ENCODE assay signal across 15 cellular contexts in the genomic region with DNA sequence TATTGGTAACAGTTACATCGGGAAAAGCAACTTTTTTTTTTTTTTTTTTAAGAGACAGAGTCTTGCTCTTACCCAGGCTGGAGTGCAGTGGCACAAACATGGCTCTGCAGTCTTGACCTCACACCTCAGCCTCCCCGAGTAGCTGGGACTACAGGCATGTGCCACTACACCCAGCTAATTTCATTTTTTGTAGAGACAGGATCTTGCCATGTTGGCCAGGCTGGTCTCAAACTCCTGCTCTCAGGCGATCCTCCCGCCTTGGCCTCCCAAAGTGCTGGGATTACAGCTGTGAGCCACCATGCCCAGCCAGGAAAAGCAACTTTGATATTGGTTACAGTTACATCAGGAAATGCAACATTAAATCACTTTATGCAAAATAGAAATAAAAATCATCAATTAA. TPM values are rescaled to one million over a fixed set of nuclear protein-coding genes. Genes with fewer than 3 reads are reported as not detected.
A peak's percentile ranks its signal among the peaks of the same experiment; 100 is the strongest.
DNase-seq lines count a peak whose midpoint lies in the region; ATAC-seq, FAIRE-seq and TF ChIP-seq lines count a peak whose summit lies in the region.
"Had no signal": no experiment of that assay in that cellular context is flagged by ENCODE, and none has a peak within 500 bp of the region (broad histone marks: within the 10 kb centered on the region; RNA-seq: fewer than 3 reads in every experiment).

No MANE protein-coding gene starts in this region.

- no peak overlapping the region for H3K27ac ChIP-seq in HepG2 (ENCODE audit: extremely low read length, insufficient read depth, low read length)
- H3K27ac ChIP-seq in right lobe of liver, result no peak overlapping the region
- H3K27ac ChIP-seq: BLaER1 treated with 17β-estradiol and CSF1 and Interleukin-3, amounts not matched to agents 10 nM and 100 nM had no signal

- no peak for TF ChIP-seq CTCF in HepG2 (CRISPR knock-in tag; IDR thresholded peaks at IDR 0.05)
- TF ChIP-seq CTCF in right lobe of liver (IDR thresholded peaks at IDR 0.05), result no peak
- no peak for TF ChIP-seq CTCF in neural crest cell (conservative IDR thresholded peaks at IDR 0.05)

- no peak overlapping the region for H3K4me2 ChIP-seq in HepG2 (ENCODE audit: low read depth, low read length)
- H3K4me2 ChIP-seq: GM23338 had no signal

- TF ChIP-seq EP300 in HepG2 (IDR thresholded peaks at IDR 0.05; ENCODE audit: low read depth in 2 of 2, low read length in 2 of 2) (no peak), HepG2 (CRISPR knock-in tag; IDR thresholded peaks at IDR 0.05; ENCODE audit: borderline replicate concordance) (no peak)

- no peaks in the 10 kb centered on the region; a peak in 1 of 5 replicates for H3K27me3 ChIP-seq in HepG2 (ENCODE audit: control insufficient read depth in 1 of 2, insufficient read depth in 2 of 2, low read length in 2 of 2)
- no peaks in the 10 kb centered on the region for H3K27me3 ChIP-seq in right lobe of liver
- H3K27me3 ChIP-seq: BLaER1 treated with 17β-estradiol and CSF1 and Interleukin-3, amounts not matched to agents 10 nM and 100 nM had no signal

- in situ Hi-C loops in HepG2 (cut with HindIII; ENCODE audit: extremely low pct_ligation_motif_present, low pct_unique_long_range_greater_than_20kb), result no loop called here

- BruUV-seq in HepG2 (replicated peaks; lab: Mats Ljungman, UMichigan), result no TSS peak

- peaks cover 66% of the 10 kb centered on the region for H3K4me1 Mint-ChIP-seq in activated CD4-positive, alpha-beta memory T cell treated with anti-CD3 and anti-CD28 coated beads, Interleukin-2, amount 10 ng/mL, durations not matched to agents 7 days and 5 days
- H3K4me1 Mint-ChIP-seq in activated CD4-positive, alpha-beta memory T cell treated with anti-CD3 and anti-CD28 coated beads for 36 hours (ENCODE audit: low read depth), result peaks cover 62% of the 10 kb centered on the region
- peaks cover 22% of the 10 kb centered on the region for H3K4me1 Mint-ChIP-seq in neural crest cell

- H3K9me3 ChIP-seq in HepG2 (ENCODE audit: low read length) (no peaks in the 10 kb centered on the region), right lobe of liver (no peaks in the 10 kb centered on the region)
- H3K9me3 ChIP-seq: BLaER1 treated with 17β-estradiol and CSF1 and Interleukin-3, amounts not matched to agents 10 nM and 100 nM had no signal

- no peak for FAIRE-seq in HepG2 (lab: Jason Lieb, UNC)
- FAIRE-seq: GM18507 had no signal

- H3K4me1 ChIP-seq in HepG2 (ENCODE audit: insufficient read depth, low read length) (peaks cover 41% of the 10 kb centered on the region), right lobe of liver (peaks cover 0 to 5% (median 0%) of the 10 kb centered on the region in 4 donors)

- H3K9ac ChIP-seq in HepG2 (ENCODE audit: insufficient read depth, low read depth, low read length), result no peak overlapping the region
- H3K9ac ChIP-seq: BLaER1 treated with 17β-estradiol and CSF1 and Interleukin-3, amounts not matched to agents 10 nM and 100 nM had no signal

- CTCF ChIA-PET in activated CD4-positive, alpha-beta memory T cell treated with anti-CD3 and anti-CD28 coated beads, Interleukin-2, amount 10 ng/mL, durations not matched to agents 7 days and 5 days (lab: Charles Lee), result no interaction called here
- CTCF ChIA-PET in activated CD4-positive, alpha-beta memory T cell treated with anti-CD3 and anti-CD28 coated beads for 36 hours (lab: Charles Lee), result interaction anchor here (0.6 kb wide), 1 partner anchor 70 kb away, joined by 3 read pairs; no protein-coding TSS in a partner anchor
- CTCF ChIA-PET in HepG2 (lab: Yijun Ruan, JAX; ENCODE audit: low intra/inter-chr PET ratio, low total read pairs), result no interaction called here

- 80% methylated on average over 4 of the region's 4 CpGs for WGBS in HepG2 (ENCODE audit: low lambda C conversion rate)
- 83% methylated on average over 3 of the region's 4 CpGs for WGBS in right lobe of liver (ENCODE audit: insufficient coverage, low coverage, low lambda C conversion rate, missing lambda C conversion rate)

- no peak overlapping the region for H3K4me3 Mint-ChIP-seq in activated CD4-positive, alpha-beta memory T cell treated with anti-CD3 and anti-CD28 coated beads, Interleukin-2, amount 10 ng/mL, durations not matched to agents 7 days and 5 days
- no peak overlapping the region for H3K4me3 Mint-ChIP-seq in activated CD4-positive, alpha-beta memory T cell treated with anti-CD3 and anti-CD28 coated beads for 36 hours
- H3K4me3 Mint-ChIP-seq in neural crest cell, result peak overlapping the region; percentile 27
- H3K4me3 Mint-ChIP-seq: GM23338 had no signal

- no peaks in the 10 kb centered on the region for H4K20me1 ChIP-seq in HepG2 (ENCODE audit: insufficient read depth, low read length)

- no peak for TF ChIP-seq POLR2A in HepG2 (IDR thresholded peaks at IDR 0.05; ENCODE audit: insufficient read depth in 1 of 2, low read depth in 2 of 2, low read length in 2 of 2)
- TF ChIP-seq POLR2A in right lobe of liver (IDR thresholded peaks at IDR 0.05), result no peak

- intact Hi-C loops in activated CD4-positive, alpha-beta memory T cell treated with anti-CD3 and anti-CD28 coated beads for 36 hours (cut with micrococcal nuclease), result loop anchor here (1.0 kb wide), 1 partner anchor 12 kb away; no protein-coding TSS in a partner anchor
- intact Hi-C loops in HepG2 (cut with micrococcal nuclease; ENCODE audit: unreplicated experiment), result no loop called here
- intact Hi-C loops in right lobe of liver (cut with DNase I), result no loop called here

- no peaks in the 10 kb centered on the region for H3K9me3 Mint-ChIP-seq in activated CD4-positive, alpha-beta memory T cell treated with anti-CD3 and anti-CD28 coated beads, Interleukin-2, amount 10 ng/mL, durations not matched to agents 7 days and 5 days
- H3K9me3 Mint-ChIP-seq in activated CD4-positive, alpha-beta memory T cell treated with anti-CD3 and anti-CD28 coated beads for 36 hours, result no peaks in the 10 kb centered on the region
- no peaks in the 10 kb centered on the region for H3K9me3 Mint-ChIP-seq in neural crest cell
- H3K9me3 Mint-ChIP-seq: GM23338 had no signal

- peak overlapping the region; percentile 8 for H3K27ac Mint-ChIP-seq in activated CD4-positive, alpha-beta memory T cell treated with anti-CD3 and anti-CD28 coated beads, Interleukin-2, amount 10 ng/mL, durations not matched to agents 7 days and 5 days
- H3K27ac Mint-ChIP-seq in activated CD4-positive, alpha-beta memory T cell treated with anti-CD3 and anti-CD28 coated beads for 36 hours, result no peak overlapping the region
- H3K27ac Mint-ChIP-seq in neural crest cell (ENCODE audit: unreplicated experiment), result no peak overlapping the region
- H3K27ac Mint-ChIP-seq: GM23338 had no signal

- H3K79me2 ChIP-seq in HepG2 (ENCODE audit: insufficient read depth, low read length), result peaks cover 47% of the 10 kb centered on the region

- H3K4me3 ChIP-seq in HepG2 (replicated peaks in 1 of 3; ENCODE audit: insufficient read depth in 1 of 3, low read depth in 2 of 3, low read length in 3 of 3), result no peak overlapping the region
- H3K4me3 ChIP-seq in right lobe of liver, result no peak overlapping the region
- H3K4me3 ChIP-seq: BLaER1 treated with 17β-estradiol and CSF1 and Interleukin-3, amounts not matched to agents 10 nM and 100 nM; GM23338 had no signal

- POLR2A ChIA-PET in activated CD4-positive, alpha-beta memory T cell treated with anti-CD3 and anti-CD28 coated beads, Interleukin-2, amount 10 ng/mL, durations not matched to agents 7 days and 5 days (lab: Charles Lee), result no interaction called here
- POLR2A ChIA-PET in activated CD4-positive, alpha-beta memory T cell treated with anti-CD3 and anti-CD28 coated beads for 36 hours (lab: Charles Lee), result interaction anchor here (1.1 kb wide), 1 partner anchor 48 kb away, joined by 3 read pairs; no protein-coding TSS in a partner anchor
- POLR2A ChIA-PET in HepG2 (lab: Yijun Ruan, JAX), result no interaction called here

- peaks cover 60% of the 10 kb centered on the region for H3K36me3 Mint-ChIP-seq in activated CD4-positive, alpha-beta memory T cell treated with anti-CD3 and anti-CD28 coated beads, Interleukin-2, amount 10 ng/mL, durations not matched to agents 7 days and 5 days (ENCODE audit: low read depth)
- H3K36me3 Mint-ChIP-seq in activated CD4-positive, alpha-beta memory T cell treated with anti-CD3 and anti-CD28 coated beads for 36 hours, result peaks cover 35% of the 10 kb centered on the region
- H3K36me3 Mint-ChIP-seq in neural crest cell (ENCODE audit: low read depth), result peaks cover 2% of the 10 kb centered on the region

- no peak for DNase-seq in activated CD4-positive, alpha-beta memory T cell treated with anti-CD3 and anti-CD28 coated beads, Interleukin-2, amount 10 ng/mL, durations not matched to agents 7 days and 5 days
- no peak for DNase-seq in activated CD4-positive, alpha-beta memory T cell treated with anti-CD3 and anti-CD28 coated beads for 36 hours
- DNase-seq in HepG2 (ENCODE audit: low spot score) (no peak), right lobe of liver (no peak), neural crest cell (ENCODE audit: low read depth, low spot score) (no peak), NOMO-1 (lab: John Stamatoyannopoulos, UW; ENCODE audit: unreplicated experiment in 2 of 2) (no peak), Kasumi-1 (lab: John Stamatoyannopoulos, UW) (no peak)
- DNase-seq: ACHN, DMS53, GF-D8, H7 had no signal

- ATAC-seq in HepG2 (no peak), right lobe of liver (no peak)
- ATAC-seq: GM23338 had no signal

- H3K27me3 Mint-ChIP-seq in activated CD4-positive, alpha-beta memory T cell treated with anti-CD3 and anti-CD28 coated beads, Interleukin-2, amount 10 ng/mL, durations not matched to agents 7 days and 5 days, result no peaks in the 10 kb centered on the region
- no peaks in the 10 kb centered on the region for H3K27me3 Mint-ChIP-seq in activated CD4-positive, alpha-beta memory T cell treated with anti-CD3 and anti-CD28 coated beads for 36 hours
- H3K27me3 Mint-ChIP-seq in neural crest cell (ENCODE audit: low read depth), result no peaks in the 10 kb centered on the region
- H3K27me3 Mint-ChIP-seq: CD4-positive, CD25-positive, alpha-beta regulatory T cell had no signal

- no peak for TF ChIP-seq RAD21 in HepG2 (CRISPR knock-in tag; IDR thresholded peaks at IDR 0.05)

- H2AFZ ChIP-seq in HepG2 (ENCODE audit: low read length), result no peak overlapping the region
- H2AFZ ChIP-seq: GM23338 had no signal

- H3K36me3 ChIP-seq in HepG2 (replicated peaks in 1 of 2; ENCODE audit: control insufficient read depth in 1 of 2, insufficient read depth in 2 of 2, low read length in 2 of 2), result peaks cover 0 to 14% of the 10 kb centered on the region in 2 experiments; a peak in 3 of 5 replicates
- H3K36me3 ChIP-seq in right lobe of liver, result no peaks in the 10 kb centered on the region

RNA-seq across cellular contexts. Expression of a gene that starts 4.6 kb away (rescaled TPM):
- total RNA-seq in activated CD4-positive, alpha-beta memory T cell treated with anti-CD3 and anti-CD28 coated beads, Interleukin-2, amount 10 ng/mL, durations not matched to agents 7 days and 5 days, result 100 to 1,000 TPM; 112 to 119 TPM
- total RNA-seq in activated CD4-positive, alpha-beta memory T cell treated with anti-CD3 and anti-CD28 coated beads for 36 hours, result 100 to 1,000 TPM; 136 to 142 TPM
- total RNA-seq in HepG2 (2016; rRNA removed; fragmentation: Illumina TruSeq; extraction: Trizol) (108 and 125 TPM in 2 replicates), right lobe of liver (10 to 100 TPM in 5 of 6 experiments, 1 to 10 TPM in 1; 9.6 to 28.5 (median 20.8) TPM), neural crest cell (59.3 and 61.2 TPM in 2 replicates)
- 430 and 468 TPM in 2 replicates for total RNA-seq in HepG2 (2016; cell fraction: cytosol; rRNA removed; fragmentation: Illumina TruSeq; extraction: Trizol; ENCODE audit: low read depth)
- 111 and 112 TPM in 2 replicates for total RNA-seq in HepG2 (2016; cell fraction: insoluble cytoplasmic fraction; rRNA removed; fragmentation: Illumina TruSeq; extraction: Trizol)
- 377 and 404 TPM in 2 replicates for total RNA-seq in HepG2 (2016; cell fraction: membrane; rRNA removed; fragmentation: Illumina TruSeq; extraction: Trizol)
- 50.0 and 51.9 TPM in 2 replicates for total RNA-seq in HepG2 (2016; cell fraction: nucleus; rRNA removed; fragmentation: Illumina TruSeq; extraction: Trizol)
- 83.6 and 106 TPM in 2 replicates for polyA plus RNA-seq in HepG2 (2011; rRNA removed)
- 45.2 and 54.1 TPM in 2 replicates for polyA plus RNA-seq in HepG2 (2011; cell fraction: cytosol; rRNA removed)
- 41.6 and 57.5 TPM in 2 replicates for polyA plus RNA-seq in HepG2 (2011; cell fraction: nucleus; rRNA removed)
- polyA plus RNA-seq in HepG2 (2012), result 89.6 and 111 TPM in 2 replicates
- polyA plus RNA-seq in HepG2 (2016; cell fraction: cytosol; fragmentation: Illumina TruSeq; extraction: Trizol; ENCODE audit: low read depth), result 797 and 956 TPM in 2 replicates
- 170 and 179 TPM in 2 replicates for polyA plus RNA-seq in HepG2 (2016; cell fraction: insoluble cytoplasmic fraction; fragmentation: Illumina TruSeq; extraction: Trizol; ENCODE audit: low read depth)
- 570 and 618 TPM in 2 replicates for polyA plus RNA-seq in HepG2 (2016; cell fraction: membrane; fragmentation: Illumina TruSeq; extraction: Trizol; ENCODE audit: low read depth)
- 135 and 136 TPM in 2 replicates for polyA plus RNA-seq in HepG2 (2016; cell fraction: nucleus; fragmentation: Illumina TruSeq; extraction: Trizol; ENCODE audit: insufficient read depth, low read depth)
- 13.3 and 35.9 TPM in 2 replicates for polyA minus RNA-seq in HepG2 (2011; rRNA and poly(A)+ RNA removed; ENCODE audit: low replicate concordance)
- 17.3 and 20.8 TPM in 2 replicates for polyA minus RNA-seq in HepG2 (2011; cell fraction: cytosol; rRNA and poly(A)+ RNA removed)
- polyA minus RNA-seq in HepG2 (2011; cell fraction: nucleus; rRNA and poly(A)+ RNA removed), result 21.0 and 23.9 TPM in 2 replicates

RNA-seq across cellular contexts. Expression of a gene that starts 4.7 kb away (rescaled TPM):
- total RNA-seq in activated CD4-positive, alpha-beta memory T cell treated with anti-CD3 and anti-CD28 coated beads, Interleukin-2, amount 10 ng/mL, durations not matched to agents 7 days and 5 days, result 10 to 100 TPM; 49.7 to 51.7 TPM
- total RNA-seq in activated CD4-positive, alpha-beta memory T cell treated with anti-CD3 and anti-CD28 coated beads for 36 hours, result 10 to 100 TPM; 77.5 to 78.1 TPM
- total RNA-seq in HepG2 (2016; rRNA removed; fragmentation: Illumina TruSeq; extraction: Trizol) (93.0 and 128 TPM in 2 replicates), right lobe of liver (10 to 100 TPM; 10.6 to 21.2 (median 11.7) TPM), neural crest cell (84.8 and 86.4 TPM in 2 replicates)
- total RNA-seq in HepG2 (2016; cell fraction: cytosol; rRNA removed; fragmentation: Illumina TruSeq; extraction: Trizol; ENCODE audit: low read depth), result 24.5 and 26.5 TPM in 2 replicates
- total RNA-seq in HepG2 (2016; cell fraction: insoluble cytoplasmic fraction; rRNA removed; fragmentation: Illumina TruSeq; extraction: Trizol), result 91.7 and 127 TPM in 2 replicates
- total RNA-seq in HepG2 (2016; cell fraction: membrane; rRNA removed; fragmentation: Illumina TruSeq; extraction: Trizol), result 45.4 and 49.2 TPM in 2 replicates
- total RNA-seq in HepG2 (2016; cell fraction: nucleus; rRNA removed; fragmentation: Illumina TruSeq; extraction: Trizol), result 50.4 and 54.8 TPM in 2 replicates
- 15.5 and 19.8 TPM in 2 replicates for polyA plus RNA-seq in HepG2 (2011; rRNA removed)
- polyA plus RNA-seq in HepG2 (2011; cell fraction: cytosol; rRNA removed), result 10.9 and 15.9 TPM in 2 replicates
- polyA plus RNA-seq in HepG2 (2011; cell fraction: nucleus; rRNA removed), result 36.6 and 50.3 TPM in 2 replicates
- 39.8 and 75.3 TPM in 2 replicates for polyA plus RNA-seq in HepG2 (2012)
- 14.0 and 15.0 TPM in 2 replicates for polyA plus RNA-seq in HepG2 (2016; cell fraction: cytosol; fragmentation: Illumina TruSeq; extraction: Trizol; ENCODE audit: low read depth)
- polyA plus RNA-seq in HepG2 (2016; cell fraction: insoluble cytoplasmic fraction; fragmentation: Illumina TruSeq; extraction: Trizol; ENCODE audit: low read depth), result 101 and 102 TPM in 2 replicates
- 26.2 and 28.6 TPM in 2 replicates for polyA plus RNA-seq in HepG2 (2016; cell fraction: membrane; fragmentation: Illumina TruSeq; extraction: Trizol; ENCODE audit: low read depth)
- 54.3 and 60.5 TPM in 2 replicates for polyA plus RNA-seq in HepG2 (2016; cell fraction: nucleus; fragmentation: Illumina TruSeq; extraction: Trizol; ENCODE audit: insufficient read depth, low read depth)
- 13.4 and 22.8 TPM in 2 replicates for polyA minus RNA-seq in HepG2 (2011; rRNA and poly(A)+ RNA removed; ENCODE audit: low replicate concordance)
- 24.7 and 28.4 TPM in 2 replicates for polyA minus RNA-seq in HepG2 (2011; cell fraction: cytosol; rRNA and poly(A)+ RNA removed)
- polyA minus RNA-seq in HepG2 (2011; cell fraction: nucleus; rRNA and poly(A)+ RNA removed), result 43.6 and 53.1 TPM in 2 replicates

RNA-seq across cellular contexts. Expression of a gene that starts 55.6 kb away (rescaled TPM):
- 10 to 100 TPM; 69.2 to 79.0 TPM for total RNA-seq in activated CD4-positive, alpha-beta memory T cell treated with anti-CD3 and anti-CD28 coated beads, Interleukin-2, amount 10 ng/mL, durations not matched to agents 7 days and 5 days
- 10 to 100 TPM; 83.3 to 87.1 TPM for total RNA-seq in activated CD4-positive, alpha-beta memory T cell treated with anti-CD3 and anti-CD28 coated beads for 36 hours
- total RNA-seq in HepG2 (2016; rRNA removed; fragmentation: Illumina TruSeq; extraction: Trizol) (44.4 and 45.2 TPM in 2 replicates), right lobe of liver (10 to 100 TPM; 30.4 to 41.3 (median 33.6) TPM), neural crest cell (38.6 and 42.7 TPM in 2 replicates)
- total RNA-seq in HepG2 (2016; cell fraction: cytosol; rRNA removed; fragmentation: Illumina TruSeq; extraction: Trizol; ENCODE audit: low read depth), result 48.4 and 50.7 TPM in 2 replicates
- 41.9 and 48.6 TPM in 2 replicates for total RNA-seq in HepG2 (2016; cell fraction: insoluble cytoplasmic fraction; rRNA removed; fragmentation: Illumina TruSeq; extraction: Trizol)
- 45.3 and 47.0 TPM in 2 replicates for total RNA-seq in HepG2 (2016; cell fraction: membrane; rRNA removed; fragmentation: Illumina TruSeq; extraction: Trizol)
- total RNA-seq in HepG2 (2016; cell fraction: nucleus; rRNA removed; fragmentation: Illumina TruSeq; extraction: Trizol), result 19.2 and 24.6 TPM in 2 replicates
- 37.4 and 43.6 TPM in 2 replicates for polyA plus RNA-seq in HepG2 (2011; rRNA removed)
- 30.1 and 33.9 TPM in 2 replicates for polyA plus RNA-seq in HepG2 (2011; cell fraction: cytosol; rRNA removed)
- polyA plus RNA-seq in HepG2 (2011; cell fraction: nucleus; rRNA removed), result 15.7 and 16.7 TPM in 2 replicates
- polyA plus RNA-seq in HepG2 (2012), result 23.4 and 30.7 TPM in 2 replicates
- 53.5 and 58.2 TPM in 2 replicates for polyA plus RNA-seq in HepG2 (2016; cell fraction: cytosol; fragmentation: Illumina TruSeq; extraction: Trizol; ENCODE audit: low read depth)
- polyA plus RNA-seq in HepG2 (2016; cell fraction: insoluble cytoplasmic fraction; fragmentation: Illumina TruSeq; extraction: Trizol; ENCODE audit: low read depth), result 40.8 and 42.5 TPM in 2 replicates
- 41.3 and 42.8 TPM in 2 replicates for polyA plus RNA-seq in HepG2 (2016; cell fraction: membrane; fragmentation: Illumina TruSeq; extraction: Trizol; ENCODE audit: low read depth)
- 28.4 and 30.4 TPM in 2 replicates for polyA plus RNA-seq in HepG2 (2016; cell fraction: nucleus; fragmentation: Illumina TruSeq; extraction: Trizol; ENCODE audit: insufficient read depth, low read depth)
- 15.2 and 21.3 TPM in 2 replicates for polyA minus RNA-seq in HepG2 (2011; rRNA and poly(A)+ RNA removed; ENCODE audit: low replicate concordance)
- 14.1 and 16.1 TPM in 2 replicates for polyA minus RNA-seq in HepG2 (2011; cell fraction: cytosol; rRNA and poly(A)+ RNA removed)
- polyA minus RNA-seq in HepG2 (2011; cell fraction: nucleus; rRNA and poly(A)+ RNA removed), result 14.0 and 25.5 TPM in 2 replicates
